ENCODE assay signal across 21 cellular contexts in the genomic region with DNA sequence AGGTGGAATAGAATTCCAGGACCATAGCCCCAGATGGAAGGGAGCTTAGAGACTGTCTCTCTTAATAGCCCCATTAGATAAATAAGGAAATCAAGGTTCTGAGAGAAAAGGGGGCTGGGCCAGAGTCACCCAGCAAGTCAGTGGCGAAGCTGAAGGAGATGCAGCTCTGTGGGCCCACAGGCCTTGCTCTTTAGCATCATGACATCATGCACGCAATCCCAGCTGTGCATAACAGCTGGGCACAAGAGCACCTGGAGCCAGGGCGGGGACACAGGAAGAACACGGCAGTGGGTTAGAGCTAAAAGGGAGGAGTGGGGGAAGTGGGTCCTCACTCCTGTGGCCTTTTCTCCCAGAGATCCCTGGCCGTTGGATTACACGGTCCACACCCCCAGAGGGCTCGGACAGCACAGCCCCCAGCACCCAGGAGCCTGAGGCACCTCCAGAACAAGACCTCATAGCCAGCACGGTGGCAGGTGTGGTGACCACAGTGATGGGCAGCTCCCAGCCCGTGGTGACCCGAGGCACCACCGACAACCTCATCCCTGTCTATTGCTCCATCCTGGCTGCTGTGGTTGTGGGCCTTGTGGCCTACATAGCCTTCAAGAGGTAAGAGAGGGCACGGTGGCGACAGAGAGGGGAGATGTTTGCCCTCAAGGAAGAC. TPM values are rescaled to one million over a fixed set of nuclear protein-coding genes. Genes with fewer than 3 reads are reported as not detected.
"Had no signal": no experiment of that assay in that cellular context is flagged by ENCODE, and none has a peak within 500 bp of the region (broad histone marks: within the 10 kb centered on the region; RNA-seq: fewer than 3 reads in every experiment).

No MANE protein-coding gene starts in this region.

- H3K27me3 ChIP-seq: gastrocnemius medialis, testis, vagina had no signal

- H3K27ac ChIP-seq: gastrocnemius medialis, testis had no signal

- DNase-seq: activated B cell treated with CpG ODN at 0.5 μM for 24 hours; activated CD4-positive, alpha-beta T cell treated with anti-CD3 and anti-CD28 coated beads for 36 hours; activated CD4-positive, alpha-beta T cell treated with anti-CD3 and anti-CD28 coated beads, Interleukin-2, amount 50 U/mL, for 48 hours; activated effector memory CD4-positive, alpha-beta T cell treated with Interleukin-2 at 50 U/mL for 16 hours; activated naive CD4-positive, alpha-beta T cell treated with anti-CD3 and anti-CD28 coated beads, Interleukin-2, amount 10 ng/mL, durations not matched to agents 7 days and 5 days; activated T-cell treated with anti-CD3 and anti-CD28 coated beads, Interleukin-2, amount 50 U/mL, for 72 hours; amygdala; cerebellar nuclear complex; esophagus squamous epithelium; gastrocnemius medialis; left colon; mesenchymal stem cell; retina; stimulated activated CD4-positive, alpha-beta T cell treated with anti-CD3 and anti-CD28 coated beads, Interleukin-4, amount 100 ng/mL, for 1 hour; stimulated activated naive CD4-positive, alpha-beta T cell; T1000; testis; trophoblast cell had no signal

- H3K36me3 ChIP-seq: esophagus squamous epithelium, gastrocnemius medialis, vagina had no signal

- H3K4me3 ChIP-seq: coronary artery, esophagus squamous epithelium, gastrocnemius medialis, testis, vagina had no signal

- ATAC-seq: activated CD4-positive, alpha-beta T cell treated with anti-CD3 and anti-CD28 coated beads for 36 hours; activated T-cell treated with anti-CD3 and anti-CD28 coated beads, Interleukin-2, amount 50 U/mL, for 72 hours; gastrocnemius medialis; left colon had no signal

- H3K9me3 ChIP-seq: esophagus squamous epithelium, gastrocnemius medialis, testis, vagina had no signal

RNA-seq across cellular contexts. Expression of gene NGFR, which starts 15.1 kb away (rescaled TPM):
- total RNA-seq: activated CD8-positive, alpha-beta memory T cell treated with anti-CD3 and anti-CD28 coated beads for 36 hours had no signal
